8 cellular contexts compared by ENCODE assay signal in genomic region chr20:17963114-17963897, GRCh38. TPM values are rescaled to one million over a fixed set of nuclear protein-coding genes. Genes with fewer than 3 reads are reported as not detected.
DNase-seq lines count a peak whose midpoint lies in the region; ATAC-seq and TF ChIP-seq lines count a peak whose summit lies in the region.

No MANE protein-coding gene starts in this region.

- peaks cover 100% of the 10 kb centered on the region for H3K79me2 ChIP-seq in OCI-LY3 (ENCODE audit: low read length)

- H2AFZ ChIP-seq in OCI-LY3 (ENCODE audit: low read depth, low read length) = no peak overlapping the region

- TF ChIP-seq CTCF in OCI-LY3 (IDR thresholded peaks at IDR 0.05; ENCODE audit: low read depth, low read length) = no peak
- no peak for TF ChIP-seq CTCF in coronary artery (IDR thresholded peaks at IDR 0.05)
- TF ChIP-seq CTCF in psoas muscle (IDR thresholded peaks at IDR 0.05) = no peak

- H3K4me2 ChIP-seq in OCI-LY3 (ENCODE audit: low read length) = peak overlapping the region; percentile 80

- ATAC-seq in psoas muscle (no peak), GM18520 (IDR thresholded peaks at IDR 0.05; ENCODE audit: unreplicated experiment) (no peak)

- H3K36me3 ChIP-seq in OCI-LY3 (replicated peaks; ENCODE audit: low read depth, low read length) = peaks cover 70% of the 10 kb centered on the region
- H3K36me3 ChIP-seq in psoas muscle (ENCODE audit: insufficient read depth in 1 of 2, low read depth in 1 of 2) = no peaks in the 10 kb centered on the region

- no peaks in the 10 kb centered on the region for H3K9me3 ChIP-seq in OCI-LY3 (ENCODE audit: insufficient read depth, low read length)
- no peaks in the 10 kb centered on the region for H3K9me3 ChIP-seq in psoas muscle

- H3K27ac ChIP-seq in OCI-LY3 (ENCODE audit: low read length) (peak overlapping the region; percentile 28), coronary artery (peak overlapping the region; percentile 28 to 29), psoas muscle (peak overlapping the region; percentile 68), caudate nucleus (ENCODE audit: low read depth, low read length) (no peak overlapping the region)

- DNase-seq in coronary artery (ENCODE audit: low spot score) (no peak), psoas muscle (no peak), caudate nucleus (lab: John Stamatoyannopoulos, UW) (no peak), SHP77 treated with DMSO at 0.1 percent for 48 hours (lab: John Stamatoyannopoulos, UW) (no peak), NCI-H526 (lab: John Stamatoyannopoulos, UW) (no peak)

- H4K20me1 ChIP-seq in OCI-LY3 (ENCODE audit: insufficient read depth, low read length) = peaks cover 92% of the 10 kb centered on the region

- H3K27me3 ChIP-seq in OCI-LY3 (ENCODE audit: low read depth, low read length) (no peaks in the 10 kb centered on the region), psoas muscle (ENCODE audit: insufficient read depth in 3 of 3, low read length in 2 of 3) (no peaks in the 10 kb centered on the region)

- H3K4me1 ChIP-seq in OCI-LY3 (ENCODE audit: low read length) (peaks cover 77% of the 10 kb centered on the region), psoas muscle (peaks cover 69% of the 10 kb centered on the region)

- intact Hi-C loops in psoas muscle (cut with DNase I) = no loop called here

- peak overlapping the region; percentile 3; the same call in 1 of the 2 replicates for H3K9ac ChIP-seq in OCI-LY3 (ENCODE audit: low read length)

- WGBS in psoas muscle, 3 donors = 78 to 83% (median 81%) methylated on average over 9 of the region's 9 CpGs

- H3K4me3 ChIP-seq in GM08714 (ENCODE audit: low read length) (peak overlapping the region; percentile 30; the same call in 1 of the 2 replicates), OCI-LY3 (ENCODE audit: low read length) (peak overlapping the region; percentile 82), coronary artery (no peak overlapping the region), psoas muscle (peak overlapping the region; percentile 3)

RNA-seq across cellular contexts. Expression of gene SNX5, which starts 5.3 kb away (rescaled TPM):
- 10 to 100 TPM; 59.8 to 81.3 (median 69.7) TPM for total RNA-seq in psoas muscle
- polyA plus RNA-seq in psoas muscle = 100 to 1,000 TPM in 1 of 3 donors, 10 to 100 TPM in 2; 82.7 to 113 (median 89.6) TPM

RNA-seq across cellular contexts. Expression of gene MGME1, which starts 5.5 kb away (rescaled TPM):
- total RNA-seq in psoas muscle = 10 to 100 TPM in 2 of 4 donors, 1 to 10 TPM in 2; 8.6 to 21.8 (median 12.2) TPM
- polyA plus RNA-seq in psoas muscle = 10 to 100 TPM in 1 of 3 donors, 1 to 10 TPM in 2; 4.3 to 13.4 (median 6.8) TPM
